Comparison of ENCODE assay signal across 10 cellular contexts in the genomic region with DNA sequence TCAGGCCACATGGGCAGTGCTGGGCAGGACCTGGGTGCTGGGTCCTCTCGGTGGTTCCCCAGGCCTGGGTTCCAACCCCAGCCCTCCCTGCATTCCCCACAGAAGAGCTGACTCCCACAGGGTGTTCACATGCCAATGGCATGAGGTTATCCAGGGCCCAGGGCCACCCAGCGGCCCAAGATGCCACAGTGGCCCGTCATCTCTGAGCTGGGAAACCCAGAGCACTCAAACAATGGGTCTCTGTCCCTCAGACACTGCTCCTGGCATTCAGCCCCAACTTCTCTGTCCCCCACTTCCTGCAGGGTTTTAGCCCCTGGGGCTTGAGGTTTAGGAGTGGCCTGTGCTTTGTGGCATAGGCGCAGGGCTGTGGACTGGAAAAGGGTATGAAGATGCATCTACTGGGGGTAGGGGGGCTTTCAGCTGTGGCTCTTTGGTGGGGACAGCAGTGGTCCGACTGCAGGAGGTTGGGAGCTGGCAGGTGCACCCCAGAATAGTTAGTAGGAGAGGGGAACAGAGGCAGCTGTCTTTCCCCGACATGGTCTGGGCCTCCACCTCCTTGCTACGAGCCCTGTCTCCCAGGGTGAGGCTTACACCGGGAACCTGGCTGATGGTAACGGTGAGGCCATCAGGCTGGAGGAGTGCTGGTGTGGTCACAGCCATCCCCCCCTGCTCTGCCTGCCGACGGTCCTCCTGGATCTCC. TPM values are rescaled to one million over a fixed set of nuclear protein-coding genes. Genes with fewer than 3 reads are reported as not detected.
DNase-seq lines count a peak whose midpoint lies in the region; ATAC-seq, FAIRE-seq and TF ChIP-seq lines count a peak whose summit lies in the region.
"Had no signal": no experiment of that assay in that cellular context is flagged by ENCODE, and none has a peak within 500 bp of the region (broad histone marks: within the 10 kb centered on the region; RNA-seq: fewer than 3 reads in every experiment).

No MANE protein-coding gene starts in this region.

- H3K9me3 ChIP-seq in mammary epithelial cell (replicated peaks; ENCODE audit: insufficient read depth, low read length) (no peaks in the 10 kb centered on the region), keratinocyte (ENCODE audit: control insufficient read depth, low read depth, low read length) (no peaks in the 10 kb centered on the region), stomach (no peaks in the 10 kb centered on the region)

- H3K4me3 ChIP-seq in mammary epithelial cell (replicated peaks in 1 of 3; ENCODE audit: insufficient read depth in 1 of 3, low read depth in 2 of 3, low read length in 3 of 3) (peak overlapping the region; percentile 60 to 81 (median 75)), keratinocyte (ENCODE audit: control insufficient read depth in 2 of 3, extremely low read depth in 1 of 3, insufficient read depth in 2 of 3, low read depth in 1 of 3, low read length in 3 of 3) (peak overlapping the region; percentile 74 to 90 (median 75)), stomach (peak overlapping the region; percentile 40 to 49 (median 44))

- TF ChIP-seq POLR2A in stomach (IDR thresholded peaks at IDR 0.05), result no peak

- H3K4me1 ChIP-seq in mammary epithelial cell (ENCODE audit: insufficient read depth, low read length) (peaks cover 80% of the 10 kb centered on the region), keratinocyte (ENCODE audit: control insufficient read depth, extremely low read depth, insufficient read depth, low read length) (peaks cover 92% of the 10 kb centered on the region), stomach (peaks cover 75 to 100% (median 88%) of the 10 kb centered on the region in 4 donors)

- no peak for ATAC-seq in HG02588 (IDR thresholded peaks at IDR 0.05; ENCODE audit: unreplicated experiment)
- no peak for ATAC-seq in GM18907 (IDR thresholded peaks at IDR 0.05; ENCODE audit: unreplicated experiment)

- in situ Hi-C loops in mammary epithelial cell (cut with MboI; ENCODE audit: low sequenced_read_pairs in 2 of 2), result no loop called here

- H3K4me1 Mint-ChIP-seq in HFFc6 (ENCODE audit: low read depth), result peaks cover 72% of the 10 kb centered on the region

- H2AFZ ChIP-seq in mammary epithelial cell (ENCODE audit: low read depth, low read length) (no peak overlapping the region), keratinocyte (ENCODE audit: control insufficient read depth, low read length) (no peak overlapping the region)

- intact Hi-C loops in mammary epithelial cell (cut with micrococcal nuclease) (loop anchor here (1.0 to 2.0 kb wide), 5 partner anchors 16 to 122 kb away; partner anchors contain the start of gene INAFM2), stomach (cut with DNase I; ENCODE audit: low total_unique reads) (no loop called here)

- peak; percentile 99 for FAIRE-seq in keratinocyte (lab: Jason Lieb, UNC)

- H4K20me1 ChIP-seq in mammary epithelial cell (ENCODE audit: insufficient read depth, low read length), result no peaks in the 10 kb centered on the region
- H4K20me1 ChIP-seq in keratinocyte (ENCODE audit: control insufficient read depth, extremely low read depth, insufficient read depth, low read length), result no peaks in the 10 kb centered on the region

- H3K36me3 Mint-ChIP-seq in HFFc6 (ENCODE audit: low read depth), result peaks cover 15% of the 10 kb centered on the region; the same call in 1 of the 2 replicates
- H3K36me3 Mint-ChIP-seq: activated naive CD8-positive, alpha-beta T cell had no signal

- TF ChIP-seq EP300 in stomach (IDR thresholded peaks at IDR 0.05), result no peak

- dilution Hi-C loops in mammary epithelial cell (cut with HindIII; ENCODE audit: low sequenced_read_pairs) (no loop called here), keratinocyte (cut with MboI; ENCODE audit: extremely low pct_ligation_motif_present, low sequenced_read_pairs) (no loop called here)

- H3K27ac ChIP-seq in mammary epithelial cell (ENCODE audit: insufficient read depth, low read depth, low read length) (peak overlapping the region; percentile 77), keratinocyte (ENCODE audit: control insufficient read depth, insufficient read depth, low read length) (peak overlapping the region; percentile 91), stomach (peak overlapping the region; percentile 81 to 95 (median 92))

- CTCF ChIA-PET in mammary epithelial cell (lab: Charles Lee; ENCODE audit: low non-redundant PET), result interaction anchor here (0.5 to 1.4 kb wide), 8 partner anchors 13 to 102 kb away, joined by 3 to 6 read pairs (median 4); partner anchors contain the start of gene ANKRD63

- H3K27me3 Mint-ChIP-seq in HFFc6 (ENCODE audit: insufficient read depth), result peaks cover 3% of the 10 kb centered on the region

- peak overlapping the region; percentile 99 for H3K4me2 ChIP-seq in mammary epithelial cell (ENCODE audit: insufficient read depth, low read depth, low read length)
- peak overlapping the region; percentile 97 for H3K4me2 ChIP-seq in keratinocyte (ENCODE audit: control insufficient read depth, extremely low read depth, insufficient read depth, low read depth, low read length)

- H3K79me2 ChIP-seq in mammary epithelial cell (ENCODE audit: insufficient read depth, low read length) (peaks cover 69% of the 10 kb centered on the region), keratinocyte (ENCODE audit: control insufficient read depth, insufficient read depth, low read length) (peaks cover 35% of the 10 kb centered on the region)

- H3K9me3 Mint-ChIP-seq in HFFc6, result no peaks in the 10 kb centered on the region

- BruUV-seq in mammary epithelial cell (replicated peaks; lab: Mats Ljungman, UMichigan), result TSS peak; percentile 79

- peaks cover 13% of the 10 kb centered on the region for H3K36me3 ChIP-seq in mammary epithelial cell (ENCODE audit: insufficient read depth, low read length)
- peaks cover 22 to 33% of the 10 kb centered on the region in 2 experiments for H3K36me3 ChIP-seq in keratinocyte (ENCODE audit: control insufficient read depth in 2 of 2, extremely low read depth in 1 of 2, insufficient read depth in 2 of 2, low read length in 2 of 2)
- peaks cover 4 to 27% (median 22%) of the 10 kb centered on the region in 4 donors for H3K36me3 ChIP-seq in stomach

- peak overlapping the region; percentile 97 for H3K27ac Mint-ChIP-seq in HFFc6
- H3K27ac Mint-ChIP-seq: activated naive CD8-positive, alpha-beta T cell had no signal

- H3K27me3 ChIP-seq in mammary epithelial cell (ENCODE audit: insufficient read depth, low read length) (no peaks in the 10 kb centered on the region), keratinocyte (ENCODE audit: control insufficient read depth, extremely low read depth, insufficient read depth, low read length) (no peaks in the 10 kb centered on the region), stomach (no peaks in the 10 kb centered on the region)

- H3K9ac ChIP-seq in mammary epithelial cell (ENCODE audit: insufficient read depth, low read length), result peak overlapping the region; percentile 95
- peak overlapping the region; percentile 96 for H3K9ac ChIP-seq in keratinocyte (ENCODE audit: control insufficient read depth, extremely low read depth, insufficient read depth, low read length)

- DNase-seq in HFFc6 (peak; percentile 92), mammary epithelial cell (peak; percentile 96), keratinocyte (ENCODE audit: low read depth, low spot score) (peak; percentile 89), stomach (no peak)
- DNase-seq in stimulated activated CD4-positive, alpha-beta T cell treated with anti-CD3 and anti-CD28 coated beads, Interleukin-4, amount 100 ng/mL, for 24 hours, result no peak
- DNase-seq in activated CD4-positive, alpha-beta T cell treated with anti-CD3 and anti-CD28 coated beads, Interleukin-2, amount 50 U/mL, for 4 hours, result no peak
- DNase-seq: NCI-H2081 treated with DMSO at 0.1 percent for 48 hours had no signal

- peak overlapping the region; percentile 87 for H3K4me3 Mint-ChIP-seq in HFFc6
- H3K4me3 Mint-ChIP-seq: activated naive CD8-positive, alpha-beta T cell had no signal

- WGBS in mammary epithelial cell (ENCODE audit: low coverage, missing lambda C conversion rate), result 0% methylated on average over 9 of the region's 11 CpGs
- WGBS in stomach, 5 donors, result 71 to 86% (median 79%) methylated on average over 7 to 11 of the region's 11 CpGs

- no peak for TF ChIP-seq CTCF in HFFc6 (IDR thresholded peaks at IDR 0.05)
- no peak for TF ChIP-seq CTCF in mammary epithelial cell (conservative IDR thresholded peaks at IDR 0.05 in 1 of 2, IDR thresholded peaks at IDR 0.05 in 1 of 2; ENCODE audit: extremely low read depth in 1 of 2, insufficient read depth in 1 of 2, low read depth in 1 of 2, low read length in 2 of 2)
- no peak for TF ChIP-seq CTCF in keratinocyte (optimal IDR thresholded peaks at IDR 0.05 in 1 of 3, IDR thresholded peaks at IDR 0.05 in 1 of 3, conservative IDR thresholded peaks at IDR 0.05 in 1 of 3; ENCODE audit: extremely low read depth in 1 of 3, insufficient read depth in 2 of 3, low read length in 3 of 3)
- no peak for TF ChIP-seq CTCF in stomach (IDR thresholded peaks at IDR 0.05)

- no peaks in the 10 kb centered on the region for H3K9me1 ChIP-seq in keratinocyte (ENCODE audit: control insufficient read depth, extremely low read depth, insufficient read depth, low read length)

RNA-seq across cellular contexts. Expression of gene CCDC9B, which starts 1.7 kb away (rescaled TPM):
- total RNA-seq in HFFc6 (2021; fragmentation: NEBNext Ultra II Directional; extraction: Animal tissue kit (Norgen Biotek cat#: 25700)), result 10 to 100 TPM; 54.3 to 92.3 (median 57.9) TPM
- total RNA-seq in mammary epithelial cell, result 100 to 1,000 TPM in 1 of 2 donors, 10 to 100 TPM in 1; 67.3 to 164 TPM
- 7.4 TPM for polyA plus RNA-seq in mammary epithelial cell
- polyA minus RNA-seq in mammary epithelial cell, result 99.0 TPM
- 6.3 to 9.6 TPM (median 7.4 TPM) in 3 replicates for polyA plus RNA-seq in keratinocyte
- polyA plus RNA-seq in keratinocyte (2011; ENCODE audit: low read depth), result 32.3 TPM
- polyA plus RNA-seq in keratinocyte (2011; cell fraction: cytosol; rRNA removed), result 7.6 and 13.9 TPM in 2 replicates
- polyA plus RNA-seq in keratinocyte (2011; cell fraction: nucleus; rRNA removed), result 105 and 122 TPM in 2 replicates
- 22.8 and 85.9 TPM in 2 replicates for polyA plus RNA-seq in keratinocyte (2012; ENCODE audit: low replicate concordance)
- polyA minus RNA-seq in keratinocyte, result 27.3 to 109 TPM (median 58.7 TPM) in 3 replicates
- polyA minus RNA-seq in keratinocyte (2011; cell fraction: cytosol; rRNA and poly(A)+ RNA removed), result 16.5 TPM
- polyA minus RNA-seq in keratinocyte (2011; cell fraction: nucleus; rRNA and poly(A)+ RNA removed), result 44.7 and 58.6 TPM in 2 replicates
- 10 to 100 TPM in 4 of 5 donors, under 1 TPM in 1; 0.58 to 39.3 (median 21.1) TPM for total RNA-seq in stomach
- 1 to 10 TPM; 2.9 to 9.7 (median 8.2) TPM for polyA plus RNA-seq in stomach

RNA-seq across cellular contexts. Expression of gene PHGR1, which starts 11.8 kb away (rescaled TPM):
- total RNA-seq in HFFc6 (2021; fragmentation: NEBNext Ultra II Directional; extraction: Animal tissue kit (Norgen Biotek cat#: 25700)), result not detected
- not detected for total RNA-seq in mammary epithelial cell
- not detected for polyA plus RNA-seq in mammary epithelial cell
- not detected for polyA minus RNA-seq in mammary epithelial cell
- not detected in 3 replicates for polyA plus RNA-seq in keratinocyte
- not detected for polyA plus RNA-seq in keratinocyte (2011; ENCODE audit: low read depth)
- polyA plus RNA-seq in keratinocyte (2011; cell fraction: cytosol; rRNA removed), result not detected in 2 replicates
- not detected in 2 replicates for polyA plus RNA-seq in keratinocyte (2011; cell fraction: nucleus; rRNA removed)
- polyA plus RNA-seq in keratinocyte (2012; ENCODE audit: low replicate concordance), result not detected in 2 replicates
- not detected in 3 replicates for polyA minus RNA-seq in keratinocyte
- not detected for polyA minus RNA-seq in keratinocyte (2011; cell fraction: cytosol; rRNA and poly(A)+ RNA removed)
- not detected in 2 replicates for polyA minus RNA-seq in keratinocyte (2011; cell fraction: nucleus; rRNA and poly(A)+ RNA removed)
- total RNA-seq in stomach, result 1,000 to 10,000 TPM in 1 of 5 donors, 10 to 100 TPM in 2, 1 to 10 TPM in 1, not detected in 1; 4.7 to 1,748 (median 37.2) TPM
- 1,000 to 10,000 TPM in 1 of 3 donors, 100 to 1,000 TPM in 2; 132 to 2,907 (median 156) TPM for polyA plus RNA-seq in stomach

RNA-seq across cellular contexts. Expression of gene INAFM2, which starts 15.6 kb away (rescaled TPM):
- total RNA-seq in HFFc6 (2021; fragmentation: NEBNext Ultra II Directional; extraction: Animal tissue kit (Norgen Biotek cat#: 25700)), result 10 to 100 TPM; 19.6 to 32.8 (median 23.4) TPM
- total RNA-seq in mammary epithelial cell (10 to 100 TPM; 25.5 to 28.0 TPM), stomach (10 to 100 TPM; 16.4 to 65.2 (median 21.6) TPM)
- polyA plus RNA-seq in mammary epithelial cell (10.9 TPM), keratinocyte (9.1 to 15.2 TPM (median 13.5 TPM) in 3 replicates), stomach (10 to 100 TPM in 1 of 3 donors, 1 to 10 TPM in 2; 3.4 to 20.5 (median 8.8) TPM)
- polyA minus RNA-seq in mammary epithelial cell (40.5 TPM), keratinocyte (4.8 to 6.7 TPM (median 6.4 TPM) in 3 replicates)
- 2.5 TPM for polyA plus RNA-seq in keratinocyte (2011; ENCODE audit: low read depth)
- 8.5 and 17.1 TPM in 2 replicates for polyA plus RNA-seq in keratinocyte (2011; cell fraction: cytosol; rRNA removed)
- 17.2 and 18.4 TPM in 2 replicates for polyA plus RNA-seq in keratinocyte (2011; cell fraction: nucleus; rRNA removed)
- polyA plus RNA-seq in keratinocyte (2012; ENCODE audit: low replicate concordance), result 7.8 and 18.3 TPM in 2 replicates
- polyA minus RNA-seq in keratinocyte (2011; cell fraction: cytosol; rRNA and poly(A)+ RNA removed), result 10.7 TPM
- polyA minus RNA-seq in keratinocyte (2011; cell fraction: nucleus; rRNA and poly(A)+ RNA removed), result 4.6 and 5.9 TPM in 2 replicates

RNA-seq across cellular contexts. Expression of gene DISP2, which starts 18.9 kb away (rescaled TPM):
- total RNA-seq in HFFc6 (2021; fragmentation: NEBNext Ultra II Directional; extraction: Animal tissue kit (Norgen Biotek cat#: 25700)), result under 1 TPM; 0.03 to 0.26 (median 0.21) TPM
- total RNA-seq in mammary epithelial cell, result 1 to 10 TPM in 1 of 2 donors, under 1 TPM in 1; under 0.01 to 1.6 TPM
- polyA plus RNA-seq in mammary epithelial cell, result 0.54 TPM
- 0.47 TPM for polyA minus RNA-seq in mammary epithelial cell
- 0.12 to 0.68 TPM (median 0.12 TPM) in 3 replicates for polyA plus RNA-seq in keratinocyte
- 0.05 TPM for polyA plus RNA-seq in keratinocyte (2011; ENCODE audit: low read depth)
- 0.09 and 0.60 TPM in 2 replicates for polyA plus RNA-seq in keratinocyte (2011; cell fraction: cytosol; rRNA removed)
- 0.97 and 1.1 TPM in 2 replicates for polyA plus RNA-seq in keratinocyte (2011; cell fraction: nucleus; rRNA removed)
- polyA plus RNA-seq in keratinocyte (2012; ENCODE audit: low replicate concordance), result 0.28 and 1.6 TPM in 2 replicates
- polyA minus RNA-seq in keratinocyte, result 0.26 to 1.2 TPM (median 0.64 TPM) in 3 replicates
- polyA minus RNA-seq in keratinocyte (2011; cell fraction: cytosol; rRNA and poly(A)+ RNA removed), result 0.19 TPM
- polyA minus RNA-seq in keratinocyte (2011; cell fraction: nucleus; rRNA and poly(A)+ RNA removed), result 0.54 and 0.74 TPM in 2 replicates
- total RNA-seq in stomach, result 10 to 100 TPM in 1 of 5 donors, under 1 TPM in 3, not detected in 1; 0.29 to 10.1 (median 0.48) TPM
- polyA plus RNA-seq in stomach, result 1 to 10 TPM in 1 of 3 donors, under 1 TPM in 2; 0.15 to 1.7 (median 0.93) TPM

RNA-seq across cellular contexts. Expression of gene PLCB2, which starts 31.3 kb away (rescaled TPM):
- 1 to 10 TPM in 1 of 6 experiments, under 1 TPM in 5; 0.12 to 1.0 (median 0.48) TPM for total RNA-seq in HFFc6 (2021; fragmentation: NEBNext Ultra II Directional; extraction: Animal tissue kit (Norgen Biotek cat#: 25700))
- total RNA-seq in mammary epithelial cell, result 1 to 10 TPM in 1 of 2 donors, under 1 TPM in 1; 0.67 to 1.4 TPM
- polyA plus RNA-seq in mammary epithelial cell, result 0.97 TPM
- not detected for polyA minus RNA-seq in mammary epithelial cell
- polyA plus RNA-seq in keratinocyte, result 0.52 to 1.1 TPM (median 0.73 TPM) in 3 replicates
- polyA plus RNA-seq in keratinocyte (2011; ENCODE audit: low read depth), result not detected
- 0.69 and 0.72 TPM in 2 replicates for polyA plus RNA-seq in keratinocyte (2011; cell fraction: cytosol; rRNA removed)
- polyA plus RNA-seq in keratinocyte (2011; cell fraction: nucleus; rRNA removed), result 0.73 and 1.3 TPM in 2 replicates
- 0.23 and 1.4 TPM in 2 replicates for polyA plus RNA-seq in keratinocyte (2012; ENCODE audit: low replicate concordance)
- polyA minus RNA-seq in keratinocyte, result 0.40 to 0.69 TPM in 2 of 3 replicates, not detected in the other
- not detected for polyA minus RNA-seq in keratinocyte (2011; cell fraction: cytosol; rRNA and poly(A)+ RNA removed)
- polyA minus RNA-seq in keratinocyte (2011; cell fraction: nucleus; rRNA and poly(A)+ RNA removed), result not detected in 2 replicates
- total RNA-seq in stomach, result 10 to 100 TPM in 3 of 5 donors, 1 to 10 TPM in 2; 3.5 to 12.5 (median 11.7) TPM
- 1 to 10 TPM; 5.3 to 5.6 (median 5.4) TPM for polyA plus RNA-seq in stomach

Comparison
In these comparisons a context has a peak if more than half of its experiments do, and no peak if none do; other contexts are left out.
1. DNase-seq: peak in HFFc6 (single experiment), mammary epithelial cell (single experiment) and keratinocyte (single experiment); none in stomach (single experiment), stimulated activated CD4-positive, alpha-beta T cell treated with anti-CD3 and anti-CD28 coated beads, Interleukin-4, amount 100 ng/mL, for 24 hours (single experiment) and activated CD4-positive, alpha-beta T cell treated with anti-CD3 and anti-CD28 coated beads, Interleukin-2, amount 50 U/mL, for 4 hours (0 of 2).
2. Peak in every context shown above with its lines, with median percentiles within 50 percentile points of each other: H3K27ac ChIP-seq and H3K4me3 ChIP-seq.